8 cellular contexts compared by ENCODE assay signal in genomic region chr3:66500575-66501482, GRCh38. TPM values are rescaled to one million over a fixed set of nuclear protein-coding genes. Genes with fewer than 3 reads are reported as not detected.
DNase-seq lines count a peak whose midpoint lies in the region; TF ChIP-seq lines count a peak whose summit lies in the region.

LRIG1 (minus strand) TSS chr3:66501022; CDS start chr3:66500407, 615 bp downstream.

- H3K27ac ChIP-seq in osteoblast (ENCODE audit: low read depth, low read length) (peak within 1 kb of the TSS; percentile 25), testis (peak within 1 kb of the TSS; percentile 86 to 95)

- peak within 1 kb of the TSS; percentile 93 for H3K4me2 ChIP-seq in osteoblast (ENCODE audit: insufficient read depth, low read length)

- H3K36me3 ChIP-seq in osteoblast (ENCODE audit: insufficient read depth, low read length) = no peaks in the 10 kb centered on the region
- H3K36me3 ChIP-seq in testis (ENCODE audit: low read depth, missing control alignments) = no peaks in the 10 kb centered on the region

- peaks cover 17% of the 10 kb centered on the region; the same call in 1 of the 2 replicates for H3K4me1 Mint-ChIP-seq in HFFc6 (ENCODE audit: low read depth)
- peaks cover 52% of the 10 kb centered on the region for H3K4me1 Mint-ChIP-seq in activated naive CD8-positive, alpha-beta T cell (ENCODE audit: low read depth)
- H3K4me1 Mint-ChIP-seq in glutamatergic neuron (ENCODE audit: low read depth, unreplicated experiment) = peaks cover 17% of the 10 kb centered on the region

- H3K9me3 ChIP-seq in osteoblast (ENCODE audit: low read depth, low read length) = no peaks in the 10 kb centered on the region
- H3K9me3 ChIP-seq in testis = no peaks in the 10 kb centered on the region

- no peaks in the 10 kb centered on the region for H3K79me2 ChIP-seq in osteoblast (ENCODE audit: insufficient read depth, low read length)

- intact Hi-C loops in testis (cut with DNase I; ENCODE audit: low total_unique reads) = no loop called here

- TF ChIP-seq POLR2A in testis (IDR thresholded peaks at IDR 0.05) = no peak

- TF ChIP-seq CTCF in HFFc6 (IDR thresholded peaks at IDR 0.05) = peak; percentile 72
- TF ChIP-seq CTCF in glutamatergic neuron (IDR thresholded peaks at IDR 0.05; ENCODE audit: partially characterized antibody, unreplicated experiment) = peak; percentile 47
- no peak for TF ChIP-seq CTCF in osteoblast (IDR thresholded peaks at IDR 0.05; ENCODE audit: extremely low read depth, low read depth, low read length)
- TF ChIP-seq CTCF in testis (IDR thresholded peaks at IDR 0.05) = peak in 2 of 3 experiments; percentile 31

- no peaks in the 10 kb centered on the region for H3K9me3 Mint-ChIP-seq in HFFc6
- no peaks in the 10 kb centered on the region for H3K9me3 Mint-ChIP-seq in activated naive CD8-positive, alpha-beta T cell (ENCODE audit: low read depth)
- H3K9me3 Mint-ChIP-seq in glutamatergic neuron (ENCODE audit: unreplicated experiment) = peaks cover 11% of the 10 kb centered on the region

- H3K27ac Mint-ChIP-seq in HFFc6 (no peak within 1 kb of the TSS), glutamatergic neuron (ENCODE audit: unreplicated experiment) (peak within 1 kb of the TSS; percentile 80)
- peak within 1 kb of the TSS; percentile 86 for H3K27ac Mint-ChIP-seq in activated naive CD8-positive, alpha-beta T cell

- WGBS in testis, 2 donors = 0 to 1% methylated on average over 29 to 79 of the region's 109 CpGs

- H3K27me3 ChIP-seq in osteoblast (ENCODE audit: insufficient read depth, low read length) = peaks cover 30% of the 10 kb centered on the region
- H3K27me3 ChIP-seq in testis = no peaks in the 10 kb centered on the region

- peak within 1 kb of the TSS; percentile 86 for H3K4me3 Mint-ChIP-seq in HFFc6
- H3K4me3 Mint-ChIP-seq in activated naive CD8-positive, alpha-beta T cell = peak within 1 kb of the TSS; percentile 92
- peak within 1 kb of the TSS; percentile 99 for H3K4me3 Mint-ChIP-seq in glutamatergic neuron (ENCODE audit: unreplicated experiment)

- peak; percentile 89 for DNase-seq in GM04504 (ENCODE audit: low read depth)
- peak; percentile 97 for DNase-seq in HFFc6
- DNase-seq in NCI-H1048 (lab: John Stamatoyannopoulos, UW) = peak; percentile 95
- DNase-seq in SKM-1 (lab: John Stamatoyannopoulos, UW; ENCODE audit: unreplicated experiment) = peak; percentile 93
- DNase-seq in glutamatergic neuron = peak; percentile 100
- peak; percentile 100 for DNase-seq in osteoblast (ENCODE audit: insufficient read length, low spot score, missing footprints)
- peak; percentile 100 for DNase-seq in testis

- H3K27me3 Mint-ChIP-seq in HFFc6 (ENCODE audit: insufficient read depth) = peaks cover 20% of the 10 kb centered on the region
- H3K27me3 Mint-ChIP-seq in activated naive CD8-positive, alpha-beta T cell = peaks cover 2% of the 10 kb centered on the region
- H3K27me3 Mint-ChIP-seq in glutamatergic neuron (ENCODE audit: unreplicated experiment) = peaks cover 4% of the 10 kb centered on the region

- H4K20me1 ChIP-seq in osteoblast (ENCODE audit: insufficient read depth, low read length) = no peaks in the 10 kb centered on the region

- peak within 1 kb of the TSS; percentile 90 for H2AFZ ChIP-seq in osteoblast (ENCODE audit: low read length)

- H3K36me3 Mint-ChIP-seq in HFFc6 (ENCODE audit: low read depth) = no peaks in the 10 kb centered on the region
- H3K36me3 Mint-ChIP-seq in activated naive CD8-positive, alpha-beta T cell = no peaks in the 10 kb centered on the region
- no peaks in the 10 kb centered on the region for H3K36me3 Mint-ChIP-seq in glutamatergic neuron (ENCODE audit: unreplicated experiment)

- H3K4me1 ChIP-seq in osteoblast (ENCODE audit: insufficient read depth, low read length) = peaks cover 5% of the 10 kb centered on the region
- H3K4me1 ChIP-seq in testis = peaks cover 13% of the 10 kb centered on the region

- peak within 1 kb of the TSS; percentile 81 for H3K4me3 ChIP-seq in osteoblast (ENCODE audit: insufficient read depth, low read length)
- peak within 1 kb of the TSS; percentile 86 for H3K4me3 ChIP-seq in testis

RNA-seq across cellular contexts. Expression of gene LRIG1, which starts in this region (rescaled TPM):
- 1 to 10 TPM; 1.7 to 2.7 (median 2.2) TPM for total RNA-seq in HFFc6 (2021; fragmentation: NEBNext Ultra II Directional; extraction: Animal tissue kit (Norgen Biotek cat#: 25700))
- 30.2 TPM for total RNA-seq in glutamatergic neuron (ENCODE audit: unreplicated experiment)
- 14.1 and 16.5 TPM in 2 replicates for total RNA-seq in osteoblast
- total RNA-seq in testis = 100 to 1,000 TPM in 1 of 2 donors, 10 to 100 TPM in 1; 77.9 to 107 TPM
- 62.7 TPM for polyA plus RNA-seq in testis (ENCODE audit: insufficient read depth, low read depth, low replicate concordance)

Comparison
In these comparisons a context has a peak if more than half of its experiments do, and no peak if none do; other contexts are left out.
1. Peak in every context shown above with its lines: DNase-seq, H3K4me3 ChIP-seq and H3K27ac ChIP-seq.